9 cellular contexts compared by ENCODE assay signal in the genomic region with DNA sequence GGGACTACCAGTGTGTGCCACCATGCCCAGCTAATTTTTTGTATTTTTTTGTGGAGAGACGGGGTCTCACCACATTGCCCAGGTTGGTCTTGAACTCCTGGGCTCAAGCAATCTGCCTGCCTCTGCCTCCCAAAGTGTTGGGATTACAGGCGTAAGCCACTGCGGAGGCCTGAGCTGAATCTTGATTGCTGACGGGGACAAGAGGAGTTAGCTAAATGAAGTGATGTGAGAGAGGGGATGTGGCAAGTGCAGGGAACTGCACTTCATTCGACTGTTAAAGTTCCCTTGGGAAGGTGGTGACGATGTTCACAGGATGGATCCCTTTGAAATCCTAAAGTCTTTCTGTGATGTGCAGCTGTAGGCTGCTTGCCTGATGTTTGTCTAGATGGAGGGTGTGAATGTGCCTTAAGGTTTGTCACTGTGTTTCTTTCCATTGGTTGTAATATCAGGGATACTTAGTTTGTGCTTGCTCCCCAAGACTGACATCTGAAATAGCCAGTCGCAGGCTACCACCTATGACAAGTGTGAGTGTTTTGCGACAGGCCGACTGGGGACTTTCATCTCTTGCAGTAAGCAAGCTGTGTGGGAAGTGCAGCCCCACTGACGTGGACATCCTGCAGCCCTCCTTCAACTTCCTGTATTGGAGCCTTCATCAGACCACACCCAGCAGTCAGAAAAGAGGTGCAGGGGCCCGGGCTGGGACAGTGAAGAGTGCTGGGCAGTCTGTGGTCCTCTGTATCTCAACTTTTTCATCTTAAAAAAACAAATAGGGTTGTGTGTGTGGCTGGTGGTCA. TPM values are rescaled to one million over a fixed set of nuclear protein-coding genes. Genes with fewer than 3 reads are reported as not detected.
DNase-seq lines count a peak whose midpoint lies in the region; ATAC-seq, FAIRE-seq and TF ChIP-seq lines count a peak whose summit lies in the region.
"Had no signal": no experiment of that assay in that cellular context is flagged by ENCODE, and none has a peak within 500 bp of the region (broad histone marks: within the 10 kb centered on the region; RNA-seq: fewer than 3 reads in every experiment).

No MANE protein-coding gene starts in this region.

- H3K4me3 ChIP-seq in astrocyte (ENCODE audit: insufficient read depth, low read depth, low read length) (no peak overlapping the region), mucosa of descending colon (no peak overlapping the region)

- H3K27ac ChIP-seq in astrocyte (ENCODE audit: low read depth, low read length): no peak overlapping the region

- POLR2A ChIA-PET in MCF 10A (lab: Yijun Ruan, JAX): interaction anchor here (0.8 kb wide), 1 partner anchor 20 kb away, joined by 4 read pairs; a partner anchor contains a TSS

- H3K27ac Mint-ChIP-seq in astrocyte (ENCODE audit: unreplicated experiment) (no peak overlapping the region), MCF 10A (ENCODE audit: low read depth, unreplicated experiment) (no peak overlapping the region)

- ATAC-seq in GM19035 (IDR thresholded peaks at IDR 0.05; ENCODE audit: unreplicated experiment) (peak; percentile 93), HG03135 (IDR thresholded peaks at IDR 0.05; ENCODE audit: unreplicated experiment) (peak; percentile 87), mucosa of descending colon (peak; percentile 94)

- CTCF ChIA-PET in MCF 10A (lab: Yijun Ruan, JAX): interaction anchor here (1.0 to 1.8 kb wide), 2 partner anchors 35 to 84 kb away, joined by 4 to 6 read pairs; no protein-coding TSS in a partner anchor

- H3K36me3 Mint-ChIP-seq in astrocyte (ENCODE audit: low read depth, unreplicated experiment): peaks cover 2% of the 10 kb centered on the region
- H3K36me3 Mint-ChIP-seq in MCF 10A (ENCODE audit: insufficient read depth, unreplicated experiment): no peaks in the 10 kb centered on the region

- intact Hi-C loops in mucosa of descending colon (cut with DNase I, micrococcal nuclease) (no loop called here), MCF 10A (cut with micrococcal nuclease) (no loop called here)

- no peaks in the 10 kb centered on the region for H4K20me1 ChIP-seq in astrocyte (ENCODE audit: insufficient read depth, low read length)

- H3K9me3 ChIP-seq in astrocyte (ENCODE audit: insufficient read depth, low read depth, low read length): no peaks in the 10 kb centered on the region
- H3K9me3 ChIP-seq in mucosa of descending colon: no peaks in the 10 kb centered on the region
- H3K9me3 ChIP-seq: breast epithelium had no signal

- DNase-seq in T-helper 22 cell (ENCODE audit: low read depth): peak; percentile 93
- peak; percentile 37 for DNase-seq in astrocyte (ENCODE audit: low read depth)
- peak; percentile 64 to 93 (median 77) for DNase-seq in mucosa of descending colon
- DNase-seq in stimulated activated CD8-positive, alpha-beta memory T cell treated with anti-CD3 and anti-CD28 coated beads, Interleukin-7, amount 100 ng/mL, for 48 hours (ENCODE audit: extremely low read depth in 1 of 2, low read depth in 1 of 2): peak; percentile 69 to 94
- DNase-seq in islet precursor cell: no peak
- no peak for DNase-seq in MCF 10A (ENCODE audit: unreplicated experiment)

- H3K79me2 ChIP-seq in astrocyte (ENCODE audit: insufficient read depth, low read length): no peaks in the 10 kb centered on the region

- TF ChIP-seq CTCF in astrocyte (IDR thresholded peaks at IDR 0.05; ENCODE audit: insufficient read depth, low read depth, low read length): no peak
- no peak for TF ChIP-seq CTCF in mucosa of descending colon (IDR thresholded peaks at IDR 0.05)
- no peak for TF ChIP-seq CTCF in MCF 10A (IDR thresholded peaks at IDR 0.05; ENCODE audit: unreplicated experiment)

- FAIRE-seq in astrocyte (lab: Jason Lieb, UNC): no peak

- H3K9me3 Mint-ChIP-seq in astrocyte (ENCODE audit: unreplicated experiment): no peaks in the 10 kb centered on the region
- no peaks in the 10 kb centered on the region for H3K9me3 Mint-ChIP-seq in MCF 10A (ENCODE audit: unreplicated experiment)

- BruUV-seq in MCF 10A (replicated peaks; lab: Mats Ljungman, UMichigan): no TSS peak

- H3K4me1 Mint-ChIP-seq in astrocyte (ENCODE audit: low read depth, unreplicated experiment) (no peaks in the 10 kb centered on the region), MCF 10A (ENCODE audit: insufficient read depth, unreplicated experiment) (no peaks in the 10 kb centered on the region)

- H3K4me2 ChIP-seq in astrocyte (ENCODE audit: low read length): no peak overlapping the region

- H3K4me1 ChIP-seq in astrocyte (ENCODE audit: insufficient read depth, low read length): no peaks in the 10 kb centered on the region
- H3K4me1 ChIP-seq in mucosa of descending colon (ENCODE audit: low read depth): peaks cover 3% of the 10 kb centered on the region
- H3K4me1 ChIP-seq: breast epithelium had no signal

- no peak overlapping the region for H3K9ac ChIP-seq in astrocyte (ENCODE audit: low read length)

- H3K27me3 ChIP-seq in astrocyte (ENCODE audit: insufficient read depth, low read length): no peaks in the 10 kb centered on the region
- H3K27me3 ChIP-seq: breast epithelium had no signal

- H3K4me3 Mint-ChIP-seq in astrocyte (ENCODE audit: unreplicated experiment): no peak overlapping the region
- no peak overlapping the region for H3K4me3 Mint-ChIP-seq in MCF 10A (ENCODE audit: unreplicated experiment)

- no peaks in the 10 kb centered on the region for H3K36me3 ChIP-seq in astrocyte (ENCODE audit: insufficient read depth, low read length)
- H3K36me3 ChIP-seq in mucosa of descending colon (ENCODE audit: low read depth): no peaks in the 10 kb centered on the region
- H3K36me3 ChIP-seq: breast epithelium had no signal

- H2AFZ ChIP-seq in astrocyte (ENCODE audit: low read depth, low read length): peak overlapping the region; percentile 77

- H3K27me3 Mint-ChIP-seq in astrocyte (ENCODE audit: low read depth, unreplicated experiment) (peaks cover 21% of the 10 kb centered on the region), MCF 10A (ENCODE audit: insufficient read depth, unreplicated experiment) (no peaks in the 10 kb centered on the region)

RNA-seq across cellular contexts. Expression of a gene that starts 19.6 kb away (rescaled TPM):
- total RNA-seq in astrocyte: 7.7 and 11.3 TPM in 2 replicates
- total RNA-seq in mucosa of descending colon: 10 to 100 TPM in 2 of 3 donors, 1 to 10 TPM in 1; 9.2 to 11.6 (median 10.0) TPM
- 4.0 and 4.3 TPM in 2 replicates for total RNA-seq in MCF 10A (2022)

RNA-seq across cellular contexts. Expression of a gene that starts 52.0 kb away (rescaled TPM):
- total RNA-seq in astrocyte: 72.5 and 83.9 TPM in 2 replicates
- total RNA-seq in mucosa of descending colon: 100 to 1,000 TPM; 139 to 254 (median 169) TPM
- 88.4 and 104 TPM in 2 replicates for total RNA-seq in MCF 10A (2022)

Comparison
In these comparisons a context has a peak if more than half of its experiments do, and no peak if none do; other contexts are left out.
1. DNase-seq: peak in T-helper 22 cell (single experiment), astrocyte (single experiment), mucosa of descending colon (3 of 3) and stimulated activated CD8-positive, alpha-beta memory T cell treated with anti-CD3 and anti-CD28 coated beads, Interleukin-7, amount 100 ng/mL, for 48 hours (2 of 2); none in islet precursor cell (single experiment) and MCF 10A (single experiment).
2. Peak in every context shown above with its lines, with median percentiles within 50 percentile points of each other: ATAC-seq.